In genomic region chr1:204418174-204419063, GRCh38 we compare ENCODE assay signal across 9 cellular contexts. TPM values are rescaled to one million over a fixed set of nuclear protein-coding genes. Genes with fewer than 3 reads are reported as not detected.
DNase-seq lines count a peak whose midpoint lies in the region; ATAC-seq and TF ChIP-seq lines count a peak whose summit lies in the region.
"Had no signal": no experiment of that assay in that cellular context is flagged by ENCODE, and none has a peak within 500 bp of the region (broad histone marks: within the 10 kb centered on the region; RNA-seq: fewer than 3 reads in every experiment).

No MANE protein-coding gene starts in this region.

- no peak for ATAC-seq in HG03039 (IDR thresholded peaks at IDR 0.05; ENCODE audit: unreplicated experiment)
- ATAC-seq in GM18870 (IDR thresholded peaks at IDR 0.05; ENCODE audit: unreplicated experiment): no peak

- no peaks in the 10 kb centered on the region for H3K9me3 Mint-ChIP-seq in dendritic cell treated with granulocyte-macrophage colony-stimulating factor and Interleukin-4, amounts not matched to agents 40 ng/mL and 50 ng/mL, for 4 days
- no peaks in the 10 kb centered on the region for H3K9me3 Mint-ChIP-seq in activated naive CD4-positive, alpha-beta T cell treated with anti-CD3 and anti-CD28 coated beads for 36 hours

- H3K27me3 ChIP-seq in trophoblast cell (ENCODE audit: insufficient read depth, low read length): no peaks in the 10 kb centered on the region
- H3K27me3 ChIP-seq: SJSA1 had no signal

- peaks cover 10% of the 10 kb centered on the region for H3K79me1 ChIP-seq in trophoblast cell (ENCODE audit: low read length)

- peak overlapping the region; percentile 64 for H2BK120ac ChIP-seq in trophoblast cell (ENCODE audit: insufficient read depth, low read length, poor library complexity)

- peak overlapping the region; percentile 32 for H2BK12ac ChIP-seq in trophoblast cell (ENCODE audit: low read length)

- no peak overlapping the region for H4K8ac ChIP-seq in trophoblast cell (ENCODE audit: low read depth, low read length)

- H3K27me3 Mint-ChIP-seq in dendritic cell treated with granulocyte-macrophage colony-stimulating factor and Interleukin-4, amounts not matched to agents 40 ng/mL and 50 ng/mL, for 4 days: no peaks in the 10 kb centered on the region
- H3K27me3 Mint-ChIP-seq in activated naive CD4-positive, alpha-beta T cell treated with anti-CD3 and anti-CD28 coated beads for 36 hours (ENCODE audit: low read depth): no peaks in the 10 kb centered on the region

- no peaks in the 10 kb centered on the region for H3K36me3 Mint-ChIP-seq in dendritic cell treated with granulocyte-macrophage colony-stimulating factor and Interleukin-4, amounts not matched to agents 40 ng/mL and 50 ng/mL, for 4 days (ENCODE audit: low read depth)
- peaks cover 2% of the 10 kb centered on the region for H3K36me3 Mint-ChIP-seq in activated naive CD4-positive, alpha-beta T cell treated with anti-CD3 and anti-CD28 coated beads for 36 hours (ENCODE audit: low read depth)

- no peak overlapping the region for H3K14ac ChIP-seq in trophoblast cell (ENCODE audit: low read length)

- no peak overlapping the region for H3K18ac ChIP-seq in trophoblast cell (ENCODE audit: low read length)

- H3K4me3 ChIP-seq in LNCaP clone FGC (ENCODE audit: low read depth, low read length) (no peak overlapping the region), trophoblast cell (ENCODE audit: low read depth, low read length) (no peak overlapping the region)
- H3K4me3 ChIP-seq: SJSA1 had no signal

- H3K36me3 ChIP-seq in trophoblast cell (ENCODE audit: control insufficient read depth in 1 of 2, insufficient read depth in 2 of 2, low read length in 2 of 2): peaks cover 0 to 2% of the 10 kb centered on the region in 2 experiments
- H3K36me3 ChIP-seq: SJSA1 had no signal

- no peak overlapping the region for H2AK5ac ChIP-seq in trophoblast cell (ENCODE audit: low read length)

- H3K23ac ChIP-seq in trophoblast cell (ENCODE audit: low read length): no peak overlapping the region

- intact Hi-C loops in dendritic cell treated with granulocyte-macrophage colony-stimulating factor and Interleukin-4, amounts not matched to agents 40 ng/mL and 50 ng/mL, for 4 days (cut with micrococcal nuclease): no loop called here
- intact Hi-C loops in activated naive CD4-positive, alpha-beta T cell treated with anti-CD3 and anti-CD28 coated beads for 36 hours (cut with micrococcal nuclease): loop anchor here (10.0 kb wide), 2 partner anchors 794 to 816 kb away; partner anchors contain the start of gene ATP2B4

- no peak overlapping the region for H3K9ac ChIP-seq in trophoblast cell (ENCODE audit: low read length)

- H3K4me3 Mint-ChIP-seq in dendritic cell treated with granulocyte-macrophage colony-stimulating factor and Interleukin-4, amounts not matched to agents 40 ng/mL and 50 ng/mL, for 4 days: no peak overlapping the region
- no peak overlapping the region for H3K4me3 Mint-ChIP-seq in activated naive CD4-positive, alpha-beta T cell treated with anti-CD3 and anti-CD28 coated beads for 36 hours

- no peak overlapping the region for H4K12ac ChIP-seq in trophoblast cell (ENCODE audit: low read depth, low read length)

- peaks cover 51% of the 10 kb centered on the region for H3K4me1 Mint-ChIP-seq in dendritic cell treated with granulocyte-macrophage colony-stimulating factor and Interleukin-4, amounts not matched to agents 40 ng/mL and 50 ng/mL, for 4 days (ENCODE audit: low read depth)
- peaks cover 15% of the 10 kb centered on the region for H3K4me1 Mint-ChIP-seq in activated naive CD4-positive, alpha-beta T cell treated with anti-CD3 and anti-CD28 coated beads for 36 hours (ENCODE audit: low read depth)

- CTCF ChIA-PET in activated naive CD4-positive, alpha-beta T cell treated with anti-CD3 and anti-CD28 coated beads for 36 hours (lab: Charles Lee): interaction anchor here (1.6 to 2.7 kb wide), 4 partner anchors 20 to 85 kb away, joined by 4 to 7 read pairs (median 5); no protein-coding TSS in a partner anchor

- peak overlapping the region; percentile 15 for H4K91ac ChIP-seq in trophoblast cell (ENCODE audit: low read depth, low read length)

- H3K27ac ChIP-seq in trophoblast cell (ENCODE audit: low read depth, low read length): peak overlapping the region; percentile 89

- peak; percentile 56 for DNase-seq in ELR (ENCODE audit: low read depth)
- peak; percentile 75 for DNase-seq in LNCaP clone FGC (ENCODE audit: low read depth)
- DNase-seq in trophoblast cell: peak; percentile 81 to 92
- DNase-seq in SHP77 treated with DMSO at 0.1 percent for 48 hours (lab: John Stamatoyannopoulos, UW): no peak
- DNase-seq in activated naive CD4-positive, alpha-beta T cell treated with anti-CD3 and anti-CD28 coated beads for 36 hours: no peak

- peaks cover 17 to 23% of the 10 kb centered on the region in 2 experiments for H3K4me1 ChIP-seq in trophoblast cell (ENCODE audit: control insufficient read depth in 1 of 2, insufficient read depth in 2 of 2, low read length in 2 of 2)

- H3K27ac Mint-ChIP-seq in dendritic cell treated with granulocyte-macrophage colony-stimulating factor and Interleukin-4, amounts not matched to agents 40 ng/mL and 50 ng/mL, for 4 days: peak overlapping the region; percentile 59
- no peak overlapping the region for H3K27ac Mint-ChIP-seq in activated naive CD4-positive, alpha-beta T cell treated with anti-CD3 and anti-CD28 coated beads for 36 hours

- H3K9me3 ChIP-seq in trophoblast cell (ENCODE audit: insufficient read depth, low read depth, low read length): no peaks in the 10 kb centered on the region
- H3K9me3 ChIP-seq: SJSA1 had no signal

- no peak for TF ChIP-seq CTCF in LNCaP clone FGC (IDR thresholded peaks at IDR 0.05; ENCODE audit: control insufficient read depth, extremely low read depth, insufficient read depth)

- no peak overlapping the region for H2AFZ ChIP-seq in trophoblast cell (ENCODE audit: insufficient read depth, low read length, poor library complexity)

- H3K79me2 ChIP-seq in trophoblast cell (ENCODE audit: control insufficient read depth, insufficient read depth, low read length, poor library complexity): no peaks in the 10 kb centered on the region

- H3K4ac ChIP-seq in trophoblast cell (ENCODE audit: low read depth, low read length): no peak overlapping the region

- no CpG with 5 or more reads among the region's 10 CpGs for WGBS in trophoblast cell (ENCODE audit: extremely low coverage, insufficient coverage, insufficient read length)

- H3K4me2 ChIP-seq in trophoblast cell (ENCODE audit: low read length): no peak overlapping the region

- no peak overlapping the region for H2BK5ac ChIP-seq in trophoblast cell (ENCODE audit: low read depth, low read length, poor library complexity)

RNA-seq across cellular contexts. Expression of gene PPP1R15B, which starts 6.8 kb away (rescaled TPM):
- 39.2 and 41.5 TPM in 2 replicates for polyA plus RNA-seq in trophoblast cell (2013)
- 10 to 100 TPM; 63.7 to 65.6 TPM for total RNA-seq in activated naive CD4-positive, alpha-beta T cell treated with anti-CD3 and anti-CD28 coated beads for 36 hours

RNA-seq across cellular contexts. Expression of gene PLEKHA6, which starts 58.7 kb away (rescaled TPM):
- 26.6 and 31.1 TPM in 2 replicates for polyA plus RNA-seq in trophoblast cell (2013)
- total RNA-seq in activated naive CD4-positive, alpha-beta T cell treated with anti-CD3 and anti-CD28 coated beads for 36 hours: under 1 TPM; 0.17 to 0.52 TPM

Comparison
In these comparisons a context has a peak if more than half of its experiments do, and no peak if none do; other contexts are left out.
1. DNase-seq: peak in ELR (single experiment), LNCaP clone FGC (single experiment) and trophoblast cell (2 of 2); none in SHP77 treated with DMSO at 0.1 percent for 48 hours (single experiment) and activated naive CD4-positive, alpha-beta T cell treated with anti-CD3 and anti-CD28 coated beads for 36 hours (single experiment).